Comparison of ENCODE assay signal across 17 cellular contexts in genomic region chr9:115757461-115757860, GRCh38.
"Had no signal": no experiment of that assay in that cellular context is flagged by ENCODE, and none has a peak within 500 bp of the region (broad histone marks: within the 10 kb centered on the region; RNA-seq: fewer than 3 reads in every experiment).

No MANE protein-coding gene starts in this region.

- DNase-seq: activated CD4-positive, alpha-beta memory T cell treated with anti-CD3 and anti-CD28 coated beads for 36 hours; activated CD4-positive, alpha-beta T cell treated with anti-CD3 and anti-CD28 coated beads for 36 hours; activated CD8-positive, alpha-beta memory T cell treated with anti-CD3 and anti-CD28 coated beads, Interleukin-2, amount 10 ng/mL, durations not matched to agents 7 days and 5 days; activated effector memory CD4-positive, alpha-beta T cell treated with anti-CD3 and anti-CD28 coated beads, Interleukin-2, amount 50 U/mL, for 16 hours; activated T-cell treated with anti-CD3 and anti-CD28 coated beads, Interleukin-2, amount 50 U/mL, for 1 hour; adrenal gland; central memory CD4-positive, alpha-beta T cell; colonic mucosa; kidney glomerular epithelial cell; mesendoderm; natural killer cell; T-helper 1 cell; thyroid gland; WERI-Rb-1 had no signal

- H3K4me1 ChIP-seq: adrenal gland, colonic mucosa, thyroid gland had no signal

- H3K4me2 ChIP-seq: hepatocyte had no signal

- H3K27ac ChIP-seq: adrenal gland, colonic mucosa, hepatocyte, neutrophil, thyroid gland, WERI-Rb-1 had no signal

- H3K27me3 ChIP-seq: adrenal gland, colonic mucosa, hepatocyte, neutrophil, thyroid gland had no signal

- H2AFZ ChIP-seq: hepatocyte had no signal

- H3K4me3 ChIP-seq: adrenal gland, colonic mucosa, hepatocyte, thyroid gland had no signal

- ATAC-seq: activated CD4-positive, alpha-beta T cell treated with anti-CD3 and anti-CD28 coated beads for 36 hours; activated CD8-positive, alpha-beta memory T cell treated with anti-CD3 and anti-CD28 coated beads, Interleukin-2, amount 10 ng/mL, durations not matched to agents 7 days and 5 days; natural killer cell; stimulated activated effector memory CD8-positive, alpha-beta T cell treated with anti-CD3 and anti-CD28 coated beads, Interleukin-12 subunit alpha, Interleukin-12 subunit beta, amount 100 ng/mL, for 72 hours had no signal

- H3K36me3 ChIP-seq: adrenal gland, colonic mucosa, neutrophil, thyroid gland, WERI-Rb-1 had no signal

- H3K9me3 ChIP-seq: adrenal gland, colonic mucosa, neutrophil, thyroid gland had no signal

- H3K79me2 ChIP-seq: hepatocyte had no signal
